In the genomic region with DNA sequence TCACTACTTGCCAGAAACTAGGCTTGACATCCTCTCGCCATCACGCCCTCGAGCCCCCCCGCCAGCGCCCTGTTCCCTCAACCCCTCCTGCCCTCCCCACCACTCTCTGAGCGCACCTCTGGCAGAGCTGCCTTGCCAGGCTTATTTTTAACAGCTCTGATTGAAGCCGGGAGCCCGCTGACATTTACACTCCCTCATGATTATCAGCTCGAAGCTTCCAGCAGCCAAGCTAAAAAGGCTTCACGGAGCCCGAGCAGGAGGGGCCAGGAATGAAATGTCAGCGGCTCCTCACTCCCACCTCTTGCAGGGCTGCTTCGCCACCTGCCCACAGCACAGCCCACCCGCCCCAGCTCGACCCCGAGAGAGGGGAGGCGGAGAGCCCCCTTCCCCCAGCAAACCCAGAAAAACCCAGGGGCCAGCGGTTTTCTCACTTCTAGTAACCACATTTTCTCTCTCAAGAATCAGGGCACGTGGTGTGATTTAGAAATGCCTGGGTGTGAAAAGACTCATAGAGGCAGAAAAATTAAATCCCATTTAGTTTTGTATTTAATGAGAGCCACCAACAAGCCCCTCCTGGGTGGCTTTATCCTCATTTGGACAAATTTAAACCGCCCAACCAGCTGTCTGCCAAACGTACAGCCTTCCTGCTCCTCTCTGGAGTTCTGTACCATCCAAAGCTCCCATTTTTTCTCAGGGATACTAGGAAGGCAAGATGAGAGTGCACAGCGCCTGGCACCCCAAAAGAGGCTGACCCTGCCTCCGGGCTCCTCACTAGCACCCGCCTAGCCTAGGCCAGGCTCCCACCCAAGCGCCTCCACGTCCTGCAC, we compare ENCODE assay signal across 12 cellular contexts.
DNase-seq lines count a peak whose midpoint lies in the region; ATAC-seq and TF ChIP-seq lines count a peak whose summit lies in the region.
"Had no signal": no experiment of that assay in that cellular context is flagged by ENCODE, and none has a peak within 500 bp of the region (broad histone marks: within the 10 kb centered on the region; RNA-seq: fewer than 3 reads in every experiment).

No MANE protein-coding gene starts in this region.

- H3K27me3 Mint-ChIP-seq in activated CD4-positive, alpha-beta T cell treated with anti-CD3 and anti-CD28 coated beads for 36 hours = peaks cover 3% of the 10 kb centered on the region
- H3K27me3 Mint-ChIP-seq in activated CD8-positive, alpha-beta T cell treated with anti-CD3 and anti-CD28 coated beads for 36 hours = peaks cover 15% of the 10 kb centered on the region

- POLR2A ChIA-PET in activated CD4-positive, alpha-beta T cell treated with anti-CD3 and anti-CD28 coated beads for 36 hours (lab: Charles Lee) = no interaction called here
- POLR2A ChIA-PET in activated CD8-positive, alpha-beta T cell treated with anti-CD3 and anti-CD28 coated beads for 36 hours (lab: Charles Lee) = interaction anchor here (0.7 to 1.2 kb wide), 2 partner anchors 9 to 12 kb away, joined by 3 read pairs; no protein-coding TSS in a partner anchor

- no peak for TF ChIP-seq EP300 in suprapubic skin (IDR thresholded peaks at IDR 0.05)

- no peaks in the 10 kb centered on the region for H3K36me3 Mint-ChIP-seq in activated CD4-positive, alpha-beta T cell treated with anti-CD3 and anti-CD28 coated beads for 36 hours (ENCODE audit: low read depth)
- no peaks in the 10 kb centered on the region for H3K36me3 Mint-ChIP-seq in activated CD8-positive, alpha-beta T cell treated with anti-CD3 and anti-CD28 coated beads for 36 hours (ENCODE audit: low read depth)

- H3K9me3 ChIP-seq in heart right ventricle = peaks cover 0 to 5% (median 0%) of the 10 kb centered on the region in 11 donors
- H3K9me3 ChIP-seq in suprapubic skin = no peaks in the 10 kb centered on the region
- H3K9me3 ChIP-seq: colonic mucosa had no signal

- H3K9me3 Mint-ChIP-seq in activated CD4-positive, alpha-beta T cell treated with anti-CD3 and anti-CD28 coated beads for 36 hours (ENCODE audit: low read depth) = no peaks in the 10 kb centered on the region
- H3K9me3 Mint-ChIP-seq in activated CD8-positive, alpha-beta T cell treated with anti-CD3 and anti-CD28 coated beads for 36 hours = no peaks in the 10 kb centered on the region

- H3K27ac Mint-ChIP-seq in activated CD4-positive, alpha-beta T cell treated with anti-CD3 and anti-CD28 coated beads for 36 hours = no peak overlapping the region
- H3K27ac Mint-ChIP-seq in activated CD8-positive, alpha-beta T cell treated with anti-CD3 and anti-CD28 coated beads for 36 hours = no peak overlapping the region

- H3K4me1 Mint-ChIP-seq in activated CD4-positive, alpha-beta T cell treated with anti-CD3 and anti-CD28 coated beads for 36 hours = peaks cover 11% of the 10 kb centered on the region
- peaks cover 28% of the 10 kb centered on the region for H3K4me1 Mint-ChIP-seq in activated CD8-positive, alpha-beta T cell treated with anti-CD3 and anti-CD28 coated beads for 36 hours (ENCODE audit: low read depth)

- DNase-seq in activated CD4-positive, alpha-beta T cell treated with anti-CD3 and anti-CD28 coated beads for 36 hours = peak; percentile 27
- no peak for DNase-seq in activated CD4-positive, alpha-beta T cell treated with anti-CD3 and anti-CD28 coated beads for 4 hours
- peak; percentile 61 for DNase-seq in activated CD8-positive, alpha-beta T cell treated with anti-CD3 and anti-CD28 coated beads for 36 hours
- DNase-seq in heart right ventricle = peak; percentile 81 to 83
- peak; percentile 26 for DNase-seq in stimulated activated CD8-positive, alpha-beta memory T cell treated with anti-CD3 and anti-CD28 coated beads, Interleukin-4, amount 100 ng/mL, for 24 hours (ENCODE audit: low read depth)
- no peak for DNase-seq in suprapubic skin (ENCODE audit: low spot score in 2 of 2)
- no peak for DNase-seq in cortex of kidney (lab: John Stamatoyannopoulos, UW)
- DNase-seq: colonic mucosa, foreskin melanocyte had no signal

- peaks cover 0 to 7% (median 0%) of the 10 kb centered on the region in 7 donors for H3K27me3 ChIP-seq in heart right ventricle
- H3K27me3 ChIP-seq in suprapubic skin = peaks cover 42% of the 10 kb centered on the region
- H3K27me3 ChIP-seq: colonic mucosa had no signal

- peak overlapping the region in 4 of 10 donors; percentile 2 to 23 (median 4) for H3K4me3 ChIP-seq in heart right ventricle
- no peak overlapping the region for H3K4me3 ChIP-seq in suprapubic skin
- H3K4me3 ChIP-seq: colonic mucosa, lung had no signal

- no peaks in the 10 kb centered on the region for H3K36me3 ChIP-seq in heart right ventricle
- no peaks in the 10 kb centered on the region for H3K36me3 ChIP-seq in suprapubic skin
- H3K36me3 ChIP-seq: colonic mucosa had no signal

- peak overlapping the region in 9 of 10 donors; percentile 37 to 81 (median 68) for H3K27ac ChIP-seq in heart right ventricle
- no peak overlapping the region for H3K27ac ChIP-seq in suprapubic skin
- H3K27ac ChIP-seq: colonic mucosa had no signal

- TF ChIP-seq CTCF in activated CD8-positive, alpha-beta T cell treated with anti-CD3 and anti-CD28 coated beads for 36 hours (IDR thresholded peaks at IDR 0.05) = no peak
- TF ChIP-seq CTCF in heart right ventricle (IDR thresholded peaks at IDR 0.05) = no peak
- TF ChIP-seq CTCF in suprapubic skin (IDR thresholded peaks at IDR 0.05) = no peak

- intact Hi-C loops in activated CD4-positive, alpha-beta T cell treated with anti-CD3 and anti-CD28 coated beads for 36 hours (cut with DNase I, micrococcal nuclease) = no loop called here
- intact Hi-C loops in activated CD8-positive, alpha-beta T cell treated with anti-CD3 and anti-CD28 coated beads for 36 hours (cut with micrococcal nuclease) = no loop called here
- intact Hi-C loops in heart right ventricle (cut with DNase I) = no loop called here

- ATAC-seq in activated CD4-positive, alpha-beta T cell treated with anti-CD3 and anti-CD28 coated beads for 36 hours = peak; percentile 57
- ATAC-seq in activated CD8-positive, alpha-beta T cell treated with anti-CD3 and anti-CD28 coated beads for 36 hours = peak; percentile 79
- ATAC-seq in heart right ventricle (peak; percentile 87 to 98 (median 97)), HG03469 (IDR thresholded peaks at IDR 0.05; ENCODE audit: unreplicated experiment) (no peak)
- ATAC-seq: HCT116 had no signal

- H3K4me3 Mint-ChIP-seq in activated CD4-positive, alpha-beta T cell treated with anti-CD3 and anti-CD28 coated beads for 36 hours = no peak overlapping the region
- no peak overlapping the region for H3K4me3 Mint-ChIP-seq in activated CD8-positive, alpha-beta T cell treated with anti-CD3 and anti-CD28 coated beads for 36 hours

- WGBS in heart right ventricle, 2 donors = 27 to 30% methylated on average over 26 of the region's 26 CpGs
- 34% methylated on average over 26 of the region's 26 CpGs for WGBS in suprapubic skin

- CTCF ChIA-PET in activated CD4-positive, alpha-beta T cell treated with anti-CD3 and anti-CD28 coated beads for 36 hours (lab: Charles Lee) = interaction anchor here (0.6 to 1.9 kb wide), 6 partner anchors 14 to 114 kb away, joined by 3 to 9 read pairs (median 4); no protein-coding TSS in a partner anchor
- CTCF ChIA-PET in activated CD8-positive, alpha-beta T cell treated with anti-CD3 and anti-CD28 coated beads for 36 hours (lab: Charles Lee) = interaction anchor here (1.0 to 6.0 kb wide), 5 partner anchors 12 to 122 kb away, joined by 3 to 30 read pairs (median 13); no protein-coding TSS in a partner anchor

- peaks cover 16 to 39% (median 24%) of the 10 kb centered on the region in 9 donors for H3K4me1 ChIP-seq in heart right ventricle
- H3K4me1 ChIP-seq in suprapubic skin = peaks cover 8% of the 10 kb centered on the region
- H3K4me1 ChIP-seq: colonic mucosa had no signal

- TF ChIP-seq POLR2A in suprapubic skin (IDR thresholded peaks at IDR 0.05) = no peak

Comparison
In these comparisons a context has a peak if more than half of its experiments do, and no peak if none do; other contexts are left out.
1. DNase-seq: peak in activated CD4-positive, alpha-beta T cell treated with anti-CD3 and anti-CD28 coated beads for 36 hours (single experiment), activated CD8-positive, alpha-beta T cell treated with anti-CD3 and anti-CD28 coated beads for 36 hours (single experiment), heart right ventricle (2 of 2) and stimulated activated CD8-positive, alpha-beta memory T cell treated with anti-CD3 and anti-CD28 coated beads, Interleukin-4, amount 100 ng/mL, for 24 hours (single experiment); none in activated CD4-positive, alpha-beta T cell treated with anti-CD3 and anti-CD28 coated beads for 4 hours (0 of 2), suprapubic skin (0 of 2) and cortex of kidney (single experiment).